In genomic region chr12:70317781-70318180, GRCh38 we compare ENCODE assay signal across 9 cellular contexts. TPM values are rescaled to one million over a fixed set of nuclear protein-coding genes. Genes with fewer than 3 reads are reported as not detected.
DNase-seq lines count a peak whose midpoint lies in the region; ATAC-seq and TF ChIP-seq lines count a peak whose summit lies in the region.
"Had no signal": no experiment of that assay in that cellular context is flagged by ENCODE, and none has a peak within 500 bp of the region (broad histone marks: within the 10 kb centered on the region; RNA-seq: fewer than 3 reads in every experiment).

No MANE protein-coding gene starts in this region.

- peak; percentile 83 for DNase-seq in GM12865 (ENCODE audit: low read depth)
- peak; percentile 12 for DNase-seq in amniotic epithelial cell (ENCODE audit: low read depth)
- no peak for DNase-seq in ureter (ENCODE audit: low spot score)
- DNase-seq in cortex of kidney (lab: John Stamatoyannopoulos, UW), result no peak
- no peak for DNase-seq in NCI-H446 treated with DMSO at 0.1 percent for 48 hours (lab: John Stamatoyannopoulos, UW)
- DNase-seq in gastrocnemius medialis, result no peak
- DNase-seq: NCI-H1417 treated with DMSO at 0.1 percent for 48 hours had no signal

- in situ Hi-C loops in gastrocnemius medialis (cut with MboI; ENCODE audit: low sequenced_read_pairs in 4 of 4), result no loop called here

- peak; percentile 90 for ATAC-seq in GM21390 (IDR thresholded peaks at IDR 0.05; ENCODE audit: unreplicated experiment)
- peak; percentile 95 for ATAC-seq in HG03432 (IDR thresholded peaks at IDR 0.05; ENCODE audit: unreplicated experiment)
- ATAC-seq in gastrocnemius medialis, result no peak

- H3K27me3 ChIP-seq in gastrocnemius medialis, result no peaks in the 10 kb centered on the region

- no peak for TF ChIP-seq POLR2A in gastrocnemius medialis (IDR thresholded peaks at IDR 0.05)

- intact Hi-C loops in gastrocnemius medialis (cut with DNase I; ENCODE audit: low total_unique reads), result loop anchor here (5.0 to 10.0 kb wide), 2 partner anchors 40 to 73 kb away; partner anchors contain the start of gene CNOT2

- no peak overlapping the region for H3K27ac ChIP-seq in gastrocnemius medialis

- H3K4me3 ChIP-seq in GM12865 (ENCODE audit: low read depth, low read length) (no peak overlapping the region), gastrocnemius medialis (no peak overlapping the region)

- peaks cover 0 to 4% of the 10 kb centered on the region in 2 donors for H3K36me3 ChIP-seq in gastrocnemius medialis

- peaks cover 0 to 9% of the 10 kb centered on the region in 2 donors for H3K4me1 ChIP-seq in gastrocnemius medialis

- no peaks in the 10 kb centered on the region for H3K9me3 ChIP-seq in gastrocnemius medialis

- TF ChIP-seq CTCF in GM12865 (IDR thresholded peaks at IDR 0.05; ENCODE audit: insufficient read depth, low read depth, low read length, missing control alignments) (no peak), gastrocnemius medialis (IDR thresholded peaks at IDR 0.05 in 4 of 5, conservative IDR thresholded peaks at IDR 0.05 in 1 of 5) (no peak)

RNA-seq across cellular contexts. Expression of gene KCNMB4, which starts 48.3 kb away (rescaled TPM):
- total RNA-seq in ureter, result 0.44 TPM
- 1 to 10 TPM in 3 of 4 donors, under 1 TPM in 1; 0.71 to 1.4 (median 1.3) TPM for total RNA-seq in gastrocnemius medialis

Comparison
In these comparisons a context has a peak if more than half of its experiments do, and no peak if none do; other contexts are left out.
1. DNase-seq: peak in GM12865 (single experiment) and amniotic epithelial cell (single experiment); none in ureter (single experiment), cortex of kidney (single experiment), NCI-H446 treated with DMSO at 0.1 percent for 48 hours (single experiment) and gastrocnemius medialis (0 of 2).
2. ATAC-seq: peak in GM21390 (single experiment) and HG03432 (single experiment); none in gastrocnemius medialis (0 of 2).